ENCODE assay signal across 19 cellular contexts in genomic region chr5:116746668-116747067, GRCh38.
DNase-seq lines count a peak whose midpoint lies in the region; ATAC-seq, FAIRE-seq and TF ChIP-seq lines count a peak whose summit lies in the region.
"Had no signal": no experiment of that assay in that cellular context is flagged by ENCODE, and none has a peak within 500 bp of the region (broad histone marks: within the 10 kb centered on the region; RNA-seq: fewer than 3 reads in every experiment).

No MANE protein-coding gene starts in this region.

- H3K4me3 ChIP-seq in H1 (ENCODE audit: extremely low read depth in 1 of 4, insufficient read depth in 2 of 4, low read depth in 3 of 4, low read length in 4 of 4) = no peak overlapping the region
- H3K4me3 ChIP-seq in thyroid gland (replicated peaks in 1 of 3) = no peak overlapping the region
- H3K4me3 ChIP-seq: GM23248 had no signal

- no peak for TF ChIP-seq RAD21 in H1 (IDR thresholded peaks at IDR 0.05 in 1 of 2, conservative IDR thresholded peaks at IDR 0.05 in 1 of 2; ENCODE audit: low read depth in 2 of 2, low read length in 2 of 2)

- 0 out of 2 replicates have a peak overlapping the region, but pooled peaks have one; percentile 57 for H2AFZ ChIP-seq in H1 (ENCODE audit: low read length)
- H2AFZ ChIP-seq: GM23248 had no signal

- no peak overlapping the region for H4K5ac ChIP-seq in H1 (ENCODE audit: insufficient read length, low read depth, low read length)

- no peak overlapping the region for H2BK120ac ChIP-seq in H1 (replicated peaks; ENCODE audit: low read depth, low read length)

- no peak overlapping the region for H4K8ac ChIP-seq in H1 (ENCODE audit: extremely low read depth, insufficient read depth, low read length)

- CTCF ChIA-PET in H1 (lab: Charles Lee; ENCODE audit: partially characterized antibody) = no interaction called here

- H3K27ac ChIP-seq in H1 (ENCODE audit: low read depth, low read length) (no peak overlapping the region), thyroid gland (peak overlapping the region in 2 of 3 donors; percentile 79 to 93)
- H3K27ac ChIP-seq: GM23248 had no signal

- no peak for TF ChIP-seq POLR2A in H1 (IDR thresholded peaks at IDR 0.05; ENCODE audit: control extremely low read depth in 1 of 2, low read depth in 2 of 2, low read length in 2 of 2)
- TF ChIP-seq POLR2A in thyroid gland (IDR thresholded peaks at IDR 0.05) = no peak

- no peak for TF ChIP-seq EP300 in H1 (IDR thresholded peaks at IDR 0.05; ENCODE audit: borderline replicate concordance in 1 of 2, low read depth in 2 of 2, low read length in 2 of 2)

- peaks cover 3 to 8% of the 10 kb centered on the region in 2 experiments; a peak in 2 of 4 replicates for H3K9me3 ChIP-seq in H1 (ENCODE audit: insufficient read depth in 2 of 2, low read depth in 1 of 2, low read length in 1 of 2)
- no peaks in the 10 kb centered on the region for H3K9me3 ChIP-seq in thyroid gland

- no peak overlapping the region for H2AK5ac ChIP-seq in H1 (ENCODE audit: low read depth, low read length)

- no peak overlapping the region for H3K4me2 ChIP-seq in H1 (ENCODE audit: insufficient read depth in 1 of 2, low read depth in 2 of 2, low read length in 2 of 2)

- H3K23me2 ChIP-seq in H1 (ENCODE audit: low read depth, low read length) = no peaks in the 10 kb centered on the region

- POLR2A ChIA-PET in H1 (lab: Charles Lee; ENCODE audit: partially characterized antibody) = interaction anchor here (1.3 kb wide), 1 partner anchor 9 kb away, joined by 3 read pairs; no protein-coding TSS in a partner anchor

- no peak overlapping the region for H3K4ac ChIP-seq in H1 (replicated peaks; ENCODE audit: insufficient read length, low read depth, low read length)

- no peak overlapping the region for H3K23ac ChIP-seq in H1 (ENCODE audit: insufficient read length)

- H3K56ac ChIP-seq in H1 (replicated peaks; ENCODE audit: insufficient read length, low read depth, low read length) = no peak overlapping the region

- no peak for FAIRE-seq in H1 (lab: Jason Lieb, UNC)
- FAIRE-seq: GM12891, GM18507, GM19239 had no signal

- no peaks in the 10 kb centered on the region for H3K79me2 ChIP-seq in H1 (ENCODE audit: control insufficient read depth in 1 of 2, insufficient read depth in 2 of 2, low read length in 2 of 2)

- H3K36me3 ChIP-seq in H1 (ENCODE audit: control insufficient read depth in 2 of 4, insufficient read depth in 4 of 4, low read length in 3 of 4) (no peaks in the 10 kb centered on the region), thyroid gland (no peaks in the 10 kb centered on the region)

- WGBS in H1 (ENCODE audit: extremely low coverage in 1 of 2, insufficient coverage in 1 of 2, insufficient read length in 1 of 2, insufficient replicate concordance in 2 of 2, low coverage in 1 of 2, low lambda C conversion rate in 2 of 2, missing lambda C conversion rate in 1 of 2), 2 experiments = 88% methylated on average over 3 of the region's 3 CpGs; no CpG with 5 or more reads in 1 of the 2 experiments
- 79 to 84% methylated on average over 3 of the region's 3 CpGs for WGBS in thyroid gland, 2 donors

- H3K79me1 ChIP-seq in H1 (ENCODE audit: low read depth, low read length) = no peaks in the 10 kb centered on the region

- H2BK12ac ChIP-seq in H1 (ENCODE audit: low read depth, low read length) = no peak overlapping the region

- intact Hi-C loops in thyroid gland (cut with DNase I) = no loop called here

- TF ChIP-seq CTCF in H1 (IDR thresholded peaks at IDR 0.05; ENCODE audit: control extremely low read depth in 1 of 3, insufficient read depth in 1 of 3, low read depth in 1 of 3, low read length in 3 of 3) = no peak
- no peak for TF ChIP-seq CTCF in thyroid gland (IDR thresholded peaks at IDR 0.05)

- H2BK15ac ChIP-seq in H1 (ENCODE audit: low read length) = no peak overlapping the region

- H3K9ac ChIP-seq in H1 (replicated peaks in 1 of 4; ENCODE audit: extremely low read depth in 1 of 4, low read depth in 3 of 4, low read length in 3 of 4) = no peak overlapping the region
- H3K9ac ChIP-seq: GM23248 had no signal

- no peaks in the 10 kb centered on the region for H3K27me3 ChIP-seq in H1 (replicated peaks in 1 of 4; ENCODE audit: control insufficient read depth in 3 of 4, extremely low read depth in 1 of 4, insufficient read depth in 3 of 4, low read length in 3 of 4)
- H3K27me3 ChIP-seq in thyroid gland = no peaks in the 10 kb centered on the region

- no peak overlapping the region for H3K18ac ChIP-seq in H1 (ENCODE audit: extremely low read depth, low read length)

- ATAC-seq in HG03571 (IDR thresholded peaks at IDR 0.05; ENCODE audit: unreplicated experiment) = no peak

- H3K14ac ChIP-seq in H1 (ENCODE audit: insufficient read length) = no peak overlapping the region

- no peak overlapping the region for H2BK20ac ChIP-seq in H1 (ENCODE audit: low read length)

- no peaks in the 10 kb centered on the region for H4K20me1 ChIP-seq in H1 (replicated peaks in 1 of 2; ENCODE audit: control insufficient read depth in 1 of 2, insufficient read depth in 2 of 2, low read length in 2 of 2)

- H4K91ac ChIP-seq in H1 (replicated peaks; ENCODE audit: insufficient read length, low read length) = no peak overlapping the region

- no peak overlapping the region for H2BK5ac ChIP-seq in H1 (ENCODE audit: low read depth, low read length)

- DNase-seq in H4 (ENCODE audit: low spot score) (peak; percentile 76), H1 (ENCODE audit: low read depth in 1 of 2, low spot score in 2 of 2) (no peak), thyroid gland (no peak), iPS-NIHi11 (ENCODE audit: low spot score) (no peak), occipital lobe (lab: John Stamatoyannopoulos, UW) (no peak)
- DNase-seq: C1 segment of cervical spinal cord; Calu3; CD4-positive, alpha-beta memory T cell; COR-L47; DMS53; DMS79 treated with DMSO at 0.1 percent for 48 hours; GF-D8; GM23248; H7; HCEC 1CT had no signal

- H3K4me1 ChIP-seq in H1 (replicated peaks in 1 of 4; ENCODE audit: control insufficient read depth in 3 of 4, insufficient read depth in 4 of 4, low read length in 3 of 4) (no peaks in the 10 kb centered on the region), thyroid gland (peaks cover 16 to 20% of the 10 kb centered on the region in 2 donors)

TF ChIP-seq in H1, 55 proteins besides CTCF, POLR2A, EP300 and RAD21:
- TF ChIP-seq ATF2 (IDR thresholded peaks at IDR 0.05; ENCODE audit: low read length) = no peak
- no peak for TF ChIP-seq NRF1 (IDR thresholded peaks at IDR 0.05; ENCODE audit: low read depth, low read length)
- no peak for TF ChIP-seq SP4 (IDR thresholded peaks at IDR 0.05; ENCODE audit: low read length)
- no peak for TF ChIP-seq CHD1 (IDR thresholded peaks at IDR 0.05; ENCODE audit: low read depth, low read length)
- TF ChIP-seq TAF1 (IDR thresholded peaks at IDR 0.05; ENCODE audit: low read depth, low read length) = no peak
- no peak for TF ChIP-seq USF2 (IDR thresholded peaks at IDR 0.05; ENCODE audit: low read length)
- TF ChIP-seq BACH1 (IDR thresholded peaks at IDR 0.05; ENCODE audit: low read length) = no peak
- no peak for TF ChIP-seq SAP30 (IDR thresholded peaks at IDR 0.05; ENCODE audit: insufficient read depth, insufficient replicate concordance, low read length)
- TF ChIP-seq CTBP2 (IDR thresholded peaks at IDR 0.05; ENCODE audit: borderline replicate concordance, insufficient read depth, insufficient read length, low read length) = no peak
- TF ChIP-seq CREB1 (IDR thresholded peaks at IDR 0.05) = no peak
